ENCODE assay signal across 26 cellular contexts in genomic region chr4:97639961-97640360, GRCh38.
"Had no signal": no experiment of that assay in that cellular context is flagged by ENCODE, and none has a peak within 500 bp of the region (broad histone marks: within the 10 kb centered on the region; RNA-seq: fewer than 3 reads in every experiment).

No MANE protein-coding gene starts in this region.

- DNase-seq: stimulated activated CD4-positive, alpha-beta T cell treated with anti-CD3 and anti-CD28 coated beads, Interleukin-2, amount 100 ng/mL, for 48 hours; stimulated activated CD4-positive, alpha-beta T cell treated with anti-CD3 and anti-CD28 coated beads, Interleukin-4, amount 100 ng/mL, for 1 hour; stimulated activated CD4-positive, alpha-beta T cell treated with anti-CD3 and anti-CD28 coated beads, Interleukin-4, amount 100 ng/mL, for 24 hours; stimulated activated CD4-positive, alpha-beta T cell treated with anti-CD3 and anti-CD28 coated beads, Interleukin-4, amount 100 ng/mL, for 4 hours; stimulated activated CD8-positive, alpha-beta memory T cell treated with anti-CD3 and anti-CD28 coated beads, Interleukin-4, amount 100 ng/mL, for 48 hours; stimulated activated naive B cell treated with anti-CD40 and anti-IgM and Interleukin-4, amounts not matched to agents 10 μg/mL and 1 μg/mL and 100 μg/mL, for 72 hours; stimulated activated naive CD4-positive, alpha-beta T cell; stimulated activated naive CD4-positive, alpha-beta T cell treated with Interleukin-2 at 50 U/mL for 16 hours; stimulated activated naive CD8-positive, alpha-beta T cell treated with anti-CD3 and anti-CD28 coated beads, Interleukin-15, amount 100 ng/mL, for 72 hours; stimulated activated naive CD8-positive, alpha-beta T cell treated with anti-CD3 and anti-CD28 coated beads, Interleukin-15, Interleukin-2, amounts not matched to agents 100 U/mL and 50 U/mL, for 24 hours; stomach; substantia nigra; testis; thyroid gland; tibial artery; transverse colon; trophoblast cell; upper lobe of left lung; upper lobe of right lung; uterus had no signal

- H3K27ac ChIP-seq: stomach, suprapubic skin, testis, thoracic aorta, thyroid gland, tibial artery, tibial nerve, transverse colon, upper lobe of left lung, upper lobe of right lung, uterus, vagina had no signal

- H3K36me3 ChIP-seq: stomach, suprapubic skin, thoracic aorta, thyroid gland, tibial artery, tibial nerve, transverse colon, upper lobe of left lung, upper lobe of right lung, uterus, vagina had no signal

- H3K4me1 ChIP-seq: stomach, suprapubic skin, testis, thyroid gland, tibial artery, tibial nerve, transverse colon, upper lobe of left lung, upper lobe of right lung, uterus, vagina had no signal

- H3K9me3 ChIP-seq: suprapubic skin, testis, thoracic aorta, thyroid gland, tibial artery, tibial nerve, transverse colon, upper lobe of left lung, upper lobe of right lung, uterus, vagina had no signal

- ATAC-seq: stimulated activated effector memory CD8-positive, alpha-beta T cell treated with anti-CD3 and anti-CD28 coated beads, Interleukin-12 subunit alpha, Interleukin-12 subunit beta, amount 100 ng/mL, for 72 hours; stimulated activated memory B cell treated with anti-CD40 and anti-IgM and Interleukin-4, amounts not matched to agents 10 μg/mL and 1 μg/mL and 100 μg/mL, for 72 hours; stimulated activated naive B cell treated with anti-CD40 and anti-IgM and Interleukin-4, amounts not matched to agents 10 μg/mL and 1 μg/mL and 100 μg/mL, for 72 hours; stimulated activated naive CD8-positive, alpha-beta T cell treated with anti-CD3 and anti-CD28 coated beads, Interleukin-15, amount 100 ng/mL, for 72 hours; stimulated activated naive CD8-positive, alpha-beta T cell treated with anti-CD3 and anti-CD28 coated beads, Interleukin-15, Interleukin-2, amounts not matched to agents 100 U/mL and 50 U/mL, for 24 hours; upper lobe of right lung had no signal

- H3K27me3 ChIP-seq: stomach, suprapubic skin, testis, thyroid gland, tibial artery, tibial nerve, transverse colon, upper lobe of left lung, upper lobe of right lung, uterus, vagina had no signal

- H3K4me3 ChIP-seq: stomach, suprapubic skin, testis, thoracic aorta, thyroid gland, tibial artery, tibial nerve, transverse colon, upper lobe of left lung, upper lobe of right lung, uterus, vagina had no signal
